Comparison of ENCODE assay signal across 8 cellular contexts in genomic region chr2:85601771-85602475, GRCh38. TPM values are rescaled to one million over a fixed set of nuclear protein-coding genes. Genes with fewer than 3 reads are reported as not detected.
DNase-seq lines count a peak whose midpoint lies in the region; ATAC-seq and TF ChIP-seq lines count a peak whose summit lies in the region.

No MANE protein-coding gene starts in this region.

- peaks cover 3% of the 10 kb centered on the region for H3K27me3 Mint-ChIP-seq in HFFc6 (ENCODE audit: insufficient read depth)

- peak overlapping the region in 4 of 5 donors; percentile 63 to 95 (median 82) for H3K9ac ChIP-seq in subcutaneous abdominal adipose tissue (ENCODE audit: low read length in 5 of 5)

- 0 out of 2 replicates have a peak, but pooled peaks cover 2% of the 10 kb centered on the region for H3K36me3 Mint-ChIP-seq in HFFc6 (ENCODE audit: low read depth)

- peak; percentile 72 for ATAC-seq in left lobe of liver

- peaks cover 0 to 42% (median 31%) of the 10 kb centered on the region in 5 donors for H3K36me3 ChIP-seq in subcutaneous abdominal adipose tissue (ENCODE audit: control insufficient read depth in 5 of 5, insufficient read depth in 5 of 5, low read length in 5 of 5)

- no peaks in the 10 kb centered on the region for H3K9me3 ChIP-seq in subcutaneous abdominal adipose tissue (ENCODE audit: control insufficient read depth in 5 of 5, low read length in 5 of 5)

- peak overlapping the region; percentile 86 to 98 (median 97) for H3K4me3 ChIP-seq in subcutaneous abdominal adipose tissue (ENCODE audit: low read depth in 1 of 5, low read length in 5 of 5)

- H3K4me1 Mint-ChIP-seq in HFFc6 (ENCODE audit: low read depth) = peaks cover 50% of the 10 kb centered on the region

- DNase-seq in NCI-H82 (lab: John Stamatoyannopoulos, UW) (peak; percentile 66), NCI-H82 treated with DMSO at 0.1 percent for 48 hours (lab: John Stamatoyannopoulos, UW; ENCODE audit: unreplicated experiment) (no peak), HFFc6 (peak; percentile 43), NCI-H226 (peak; percentile 26), cerebellum (ENCODE audit: low spot score) (peak; percentile 63), left lobe of liver (ENCODE audit: low spot score) (peak; percentile 82), OCI-M2 (lab: John Stamatoyannopoulos, UW; ENCODE audit: unreplicated experiment) (no peak)

- peaks cover 3 to 55% (median 50%) of the 10 kb centered on the region in 5 donors for H3K4me1 ChIP-seq in subcutaneous abdominal adipose tissue (ENCODE audit: control insufficient read depth in 5 of 5, insufficient read depth in 5 of 5, low read length in 5 of 5)

- peak overlapping the region; percentile 86 for H3K27ac ChIP-seq in subcutaneous abdominal adipose tissue (ENCODE audit: low read depth, low read length)

- peak overlapping the region; percentile 89 for H3K4me3 Mint-ChIP-seq in HFFc6

- TF ChIP-seq CTCF in HFFc6 (IDR thresholded peaks at IDR 0.05) = no peak

- no peaks in the 10 kb centered on the region for H3K9me3 Mint-ChIP-seq in HFFc6

- H3K27ac Mint-ChIP-seq in HFFc6 = 0 out of 2 replicates have a peak overlapping the region, but pooled peaks have one; percentile 21

- H3K27me3 ChIP-seq in subcutaneous abdominal adipose tissue (ENCODE audit: control insufficient read depth in 5 of 5, insufficient read depth in 4 of 5, low read length in 5 of 5) = no peaks in the 10 kb centered on the region

RNA-seq across cellular contexts. Expression of gene TMEM150A, which starts 0.6 kb away (rescaled TPM):
- total RNA-seq in HFFc6 (2021; fragmentation: NEBNext Ultra II Directional; extraction: Animal tissue kit (Norgen Biotek cat#: 25700)) = 10 to 100 TPM; 10.3 to 20.4 (median 12.7) TPM
- total RNA-seq in cerebellum (6.3 TPM), left lobe of liver (20.0 TPM)

RNA-seq across cellular contexts. Expression of gene RNF181, which starts 6.4 kb away (rescaled TPM):
- 100 to 1,000 TPM; 121 to 160 (median 146) TPM for total RNA-seq in HFFc6 (2021; fragmentation: NEBNext Ultra II Directional; extraction: Animal tissue kit (Norgen Biotek cat#: 25700))
- total RNA-seq in cerebellum (39.8 TPM), left lobe of liver (52.8 TPM)

RNA-seq across cellular contexts. Expression of gene C2orf68, which starts 9.9 kb away (rescaled TPM):
- total RNA-seq in HFFc6 (2021; fragmentation: NEBNext Ultra II Directional; extraction: Animal tissue kit (Norgen Biotek cat#: 25700)) = 10 to 100 TPM; 13.7 to 17.6 (median 16.0) TPM
- total RNA-seq in cerebellum (30.6 TPM), left lobe of liver (15.9 TPM)

RNA-seq across cellular contexts. Expression of gene USP39, which starts 14.1 kb away (rescaled TPM):
- total RNA-seq in HFFc6 (2021; fragmentation: NEBNext Ultra II Directional; extraction: Animal tissue kit (Norgen Biotek cat#: 25700)) = 10 to 100 TPM; 44.1 to 49.2 (median 47.4) TPM
- 31.4 TPM for total RNA-seq in cerebellum
- 18.6 TPM for total RNA-seq in left lobe of liver

RNA-seq across cellular contexts. Expression of gene VAMP5, which starts 17.7 kb away (rescaled TPM):
- 10 to 100 TPM; 51.2 to 84.2 (median 71.4) TPM for total RNA-seq in HFFc6 (2021; fragmentation: NEBNext Ultra II Directional; extraction: Animal tissue kit (Norgen Biotek cat#: 25700))
- total RNA-seq in cerebellum (6.7 TPM), left lobe of liver (31.7 TPM)

Comparison
In these comparisons a context has a peak if more than half of its experiments do, and no peak if none do; other contexts are left out.
1. DNase-seq: peak in NCI-H82 (single experiment), HFFc6 (single experiment), NCI-H226 (single experiment), cerebellum (single experiment) and left lobe of liver (single experiment); none in NCI-H82 treated with DMSO at 0.1 percent for 48 hours (single experiment) and OCI-M2 (single experiment).